In the genomic region with DNA sequence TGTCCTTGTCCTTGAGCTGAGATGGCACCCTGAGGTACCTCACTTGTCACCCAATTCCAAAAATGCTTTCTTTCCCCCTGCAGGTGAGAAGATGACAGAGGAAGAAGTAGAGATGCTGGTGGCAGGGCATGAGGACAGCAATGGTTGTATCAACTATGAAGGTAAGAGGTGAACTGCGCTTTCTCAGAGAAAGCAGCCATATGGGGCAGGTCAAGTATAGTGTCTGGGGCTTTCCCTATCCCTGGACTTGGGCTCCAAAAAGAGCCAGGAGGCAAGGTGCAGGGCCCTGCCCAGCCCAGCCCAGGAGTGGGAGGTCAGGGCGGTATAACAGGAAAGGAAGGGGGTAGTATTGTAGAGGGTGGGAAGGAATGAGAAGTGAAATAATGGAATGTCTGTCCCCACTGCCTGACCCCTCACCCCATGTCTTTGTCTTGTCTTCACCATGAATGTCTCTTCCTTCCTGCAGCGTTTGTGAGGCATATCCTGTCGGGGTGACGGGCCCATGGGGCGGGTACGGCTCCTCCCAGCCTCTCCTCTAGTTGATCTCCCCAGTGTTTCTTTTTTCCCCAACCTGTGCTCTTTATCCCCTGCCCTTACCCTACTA, we compare ENCODE assay signal across 8 cellular contexts. TPM values are rescaled to one million over a fixed set of nuclear protein-coding genes. Genes with fewer than 3 reads are reported as not detected.
DNase-seq lines count a peak whose midpoint lies in the region; ATAC-seq lines count a peak whose summit lies in the region.

No MANE protein-coding gene starts in this region.

- H3K27ac ChIP-seq in right cardiac atrium (ENCODE audit: low read length): peak overlapping the region; percentile 87

- H3K9ac ChIP-seq in NT2/D1 (ENCODE audit: insufficient read length, low read depth): peak overlapping the region; percentile 97

- H3K27me3 ChIP-seq in NT2/D1 (ENCODE audit: insufficient read depth, insufficient read length): no peaks in the 10 kb centered on the region
- H3K27me3 ChIP-seq in right cardiac atrium (ENCODE audit: control insufficient read depth, insufficient read depth): no peaks in the 10 kb centered on the region

- 11% methylated on average over 7 of the region's 7 CpGs for WGBS in right cardiac atrium

- intact Hi-C loops in right cardiac atrium (cut with DNase I): loop anchor here in 1 of 4 donors (5.0 kb wide), 1 partner anchor 38 kb away; no protein-coding TSS in a partner anchor

- H3K4me3 ChIP-seq in NT2/D1 (ENCODE audit: insufficient read length, low read depth) (peak overlapping the region; percentile 92), right cardiac atrium (ENCODE audit: low read length) (peak overlapping the region; percentile 95)

- no peaks in the 10 kb centered on the region for H3K9me3 ChIP-seq in NT2/D1 (ENCODE audit: insufficient read depth, low read length)
- no peaks in the 10 kb centered on the region for H3K9me3 ChIP-seq in right cardiac atrium (ENCODE audit: control insufficient read depth, low read length)

- peaks cover 8% of the 10 kb centered on the region for H3K4me1 ChIP-seq in NT2/D1 (ENCODE audit: insufficient read depth, insufficient read length)
- peaks cover 4% of the 10 kb centered on the region for H3K4me1 ChIP-seq in right cardiac atrium (ENCODE audit: control insufficient read depth, insufficient read depth, low read length)

- ATAC-seq in right cardiac atrium (peak in 1 of 2 donors; percentile 2), GM18519 (IDR thresholded peaks at IDR 0.05; ENCODE audit: low FRiP score, unreplicated experiment) (no peak)

- peak; percentile 30 for DNase-seq in AG20443 (ENCODE audit: low spot score)
- DNase-seq in NT2/D1 (ENCODE audit: low read depth, low spot score): peak; percentile 40
- DNase-seq in activated T-helper 9 cell treated with anti-CD3 and anti-CD28 coated beads, Interleukin-2, amount 50 U/mL, for 16 hours (ENCODE audit: low read depth): peak; percentile 33
- no peak for DNase-seq in right cardiac atrium
- DNase-seq in stimulated activated CD4-positive, alpha-beta T cell treated with anti-CD3 and anti-CD28 coated beads, Interleukin-15, amount 100 ng/mL, for 1 hour (ENCODE audit: low read depth in 1 of 2, low spot score in 1 of 2): peak; percentile 36 to 39
- DNase-seq in NCI-H345 treated with DMSO at 0.1 percent for 48 hours (lab: John Stamatoyannopoulos, UW; ENCODE audit: unreplicated experiment): no peak
- no peak for DNase-seq in COR-L47 (lab: John Stamatoyannopoulos, UW)

- peaks cover 75% of the 10 kb centered on the region for H3K36me3 ChIP-seq in NT2/D1 (ENCODE audit: insufficient read depth, insufficient read length, low read length)

RNA-seq across cellular contexts. Expression of gene MYL6, which starts 2.1 kb away (rescaled TPM):
- total RNA-seq in right cardiac atrium: 1,000 to 10,000 TPM in 1 of 4 donors, 100 to 1,000 TPM in 3; 592 to 1,178 (median 826) TPM
- polyA plus RNA-seq in right cardiac atrium: 1,131 TPM

RNA-seq across cellular contexts. Expression of gene MYL6B, which starts 7.9 kb away (rescaled TPM):
- total RNA-seq in right cardiac atrium: 10 to 100 TPM; 48.4 to 74.6 (median 60.2) TPM
- polyA plus RNA-seq in right cardiac atrium: 65.7 TPM

RNA-seq across cellular contexts. Expression of gene SMARCC2, which starts 29.0 kb away (rescaled TPM):
- total RNA-seq in right cardiac atrium: 10 to 100 TPM; 63.2 to 94.6 (median 72.2) TPM
- 28.6 TPM for polyA plus RNA-seq in right cardiac atrium

RNA-seq across cellular contexts. Expression of gene ESYT1, which starts 32.2 kb away (rescaled TPM):
- 10 to 100 TPM; 30.7 to 38.5 (median 33.6) TPM for total RNA-seq in right cardiac atrium
- polyA plus RNA-seq in right cardiac atrium: 29.1 TPM

RNA-seq across cellular contexts. Expression of gene ZC3H10, which starts 42.2 kb away (rescaled TPM):
- 1 to 10 TPM; 6.1 to 8.6 (median 6.7) TPM for total RNA-seq in right cardiac atrium
- 2.7 TPM for polyA plus RNA-seq in right cardiac atrium

Comparison
In these comparisons a context has a peak if more than half of its experiments do, and no peak if none do; other contexts are left out.
1. DNase-seq: peak in AG20443 (single experiment), NT2/D1 (single experiment), activated T-helper 9 cell treated with anti-CD3 and anti-CD28 coated beads, Interleukin-2, amount 50 U/mL, for 16 hours (single experiment) and stimulated activated CD4-positive, alpha-beta T cell treated with anti-CD3 and anti-CD28 coated beads, Interleukin-15, amount 100 ng/mL, for 1 hour (2 of 2); none in right cardiac atrium (0 of 3), NCI-H345 treated with DMSO at 0.1 percent for 48 hours (single experiment) and COR-L47 (single experiment).